In genomic region chr4:110139815-110140214, GRCh38 we compare ENCODE assay signal across 2 cellular contexts.
TF ChIP-seq lines count a peak whose summit lies in the region.

No MANE protein-coding gene starts in this region.

TF ChIP-seq in GM23338, 12 proteins besides CTCF, POLR2A, EP300 and RAD21 (continued from another document):
- no peak for TF ChIP-seq REST (IDR thresholded peaks at IDR 0.05; ENCODE audit: unreplicated experiment)
- TF ChIP-seq ZNF114 (CRISPR knock-in tag; IDR thresholded peaks at IDR 0.05), result no peak
- TF ChIP-seq ZNF331 (CRISPR knock-in tag; IDR thresholded peaks at IDR 0.05; ENCODE audit: low read depth), result no peak
- no peak for TF ChIP-seq CREB1 (CRISPR knock-in tag; IDR thresholded peaks at IDR 0.05; ENCODE audit: low read depth)
- no peak for TF ChIP-seq EZH2 (IDR thresholded peaks at IDR 0.05; ENCODE audit: low read depth, unreplicated experiment)
- no peak for TF ChIP-seq ZNF462 (CRISPR knock-in tag; IDR thresholded peaks at IDR 0.05)
- TF ChIP-seq STAT1 (IDR thresholded peaks at IDR 0.05; ENCODE audit: unreplicated experiment), result no peak
- no peak for TF ChIP-seq ETS1 (IDR thresholded peaks at IDR 0.05)
- TF ChIP-seq JUNB (IDR thresholded peaks at IDR 0.05; ENCODE audit: unreplicated experiment), result no peak

TF ChIP-seq in WTC11, 78 proteins besides CTCF, POLR2A, EP300 and RAD21 (continued from another document):
- no peak for TF ChIP-seq MLX (CRISPR knock-in tag; IDR thresholded peaks at IDR 0.05)
- TF ChIP-seq MAX (CRISPR knock-in tag; IDR thresholded peaks at IDR 0.05), result no peak
- no peak for TF ChIP-seq SMAD4 (CRISPR knock-in tag; IDR thresholded peaks at IDR 0.05)
- no peak for TF ChIP-seq STAT6 (CRISPR knock-in tag; conservative IDR thresholded peaks at IDR 0.05; ENCODE audit: low read depth)
- no peak for TF ChIP-seq HMGXB4 (CRISPR knock-in tag; IDR thresholded peaks at IDR 0.05)
- no peak for TF ChIP-seq E2F4 (CRISPR knock-in tag; IDR thresholded peaks at IDR 0.05; ENCODE audit: borderline replicate concordance, low read depth)
- TF ChIP-seq ELF4 (CRISPR knock-in tag; IDR thresholded peaks at IDR 0.05; ENCODE audit: low read depth), result no peak
- no peak for TF ChIP-seq E2F5 (CRISPR knock-in tag; IDR thresholded peaks at IDR 0.05)
- TF ChIP-seq ZBTB43 (CRISPR knock-in tag; IDR thresholded peaks at IDR 0.05), result no peak
- no peak for TF ChIP-seq ATF3 (CRISPR knock-in tag; conservative IDR thresholded peaks at IDR 0.05)
- TF ChIP-seq NR1H2 (CRISPR knock-in tag; IDR thresholded peaks at IDR 0.05), result no peak
- TF ChIP-seq IRF1 (CRISPR knock-in tag; IDR thresholded peaks at IDR 0.05), result no peak
- no peak for TF ChIP-seq GABPB1 (CRISPR knock-in tag; IDR thresholded peaks at IDR 0.05)
- TF ChIP-seq AR (CRISPR knock-in tag; IDR thresholded peaks at IDR 0.05), result no peak
- TF ChIP-seq ZNF425 (CRISPR knock-in tag; conservative IDR thresholded peaks at IDR 0.05), result no peak
- TF ChIP-seq GTF2I (CRISPR knock-in tag; conservative IDR thresholded peaks at IDR 0.05), result no peak
